8 cellular contexts compared by ENCODE assay signal in the genomic region with DNA sequence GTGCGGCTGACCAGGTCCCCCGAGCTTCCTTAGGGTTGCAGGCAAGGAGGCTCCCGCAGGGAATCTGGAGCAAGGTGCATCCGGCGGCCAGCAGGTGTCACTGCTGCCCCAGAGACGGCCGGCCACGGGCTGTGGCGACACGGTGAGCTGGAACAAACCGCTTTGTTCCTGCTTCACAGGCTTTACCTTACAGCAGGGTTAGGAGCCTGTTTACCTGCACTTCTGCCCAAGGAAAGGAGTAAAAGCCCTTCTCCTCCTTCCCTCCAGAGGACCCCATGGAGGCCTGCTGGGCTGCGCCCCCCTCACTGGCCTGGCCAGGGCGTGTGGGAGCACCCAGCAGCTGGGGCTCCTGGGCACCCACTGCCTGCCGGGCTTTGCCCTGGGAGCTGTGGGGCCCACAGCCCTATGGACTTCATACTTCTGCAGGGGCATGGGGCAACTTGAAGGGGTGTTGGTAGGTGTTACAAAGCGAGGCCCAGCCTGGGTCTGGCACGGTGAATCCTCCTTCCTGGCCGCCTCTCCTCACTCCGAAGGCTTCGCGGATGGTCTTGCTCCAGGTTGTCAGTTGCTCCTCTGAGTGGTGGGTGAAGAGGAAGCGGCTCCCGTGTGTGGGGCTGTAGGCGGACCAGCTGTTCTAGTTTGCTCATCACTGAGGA.
A peak's percentile ranks its signal among the peaks of the same experiment; 100 is the strongest.
DNase-seq lines count a peak whose midpoint lies in the region; ATAC-seq lines count a peak whose summit lies in the region.

No MANE protein-coding gene starts in this region.

- H3K27ac ChIP-seq in mesenchymal stem cell (ENCODE audit: low read length, poor library complexity, severe bottlenecking): no peak overlapping the region

- H3K27me3 ChIP-seq in mesenchymal stem cell (ENCODE audit: control insufficient read depth in 1 of 2, insufficient read depth in 1 of 2, low read length in 2 of 2): peaks cover 5 to 40% of the 10 kb centered on the region in 2 experiments

- H3K79me1 ChIP-seq in mesenchymal stem cell (replicated peaks; ENCODE audit: low read length, poor library complexity, severe bottlenecking): no peaks in the 10 kb centered on the region

- H2AFZ ChIP-seq in mesenchymal stem cell (ENCODE audit: low read depth, low read length): no peak overlapping the region

- H3K4me1 ChIP-seq in mesenchymal stem cell (ENCODE audit: control insufficient read depth, insufficient read depth, low read depth, low read length): peaks cover 8% of the 10 kb centered on the region

- H3K18ac ChIP-seq in mesenchymal stem cell (ENCODE audit: low read depth in 1 of 2, low read length in 2 of 2): no peak overlapping the region

- peak overlapping the region; percentile 2 to 17 for H2BK12ac ChIP-seq in mesenchymal stem cell (ENCODE audit: low read length in 2 of 2)

- H2BK120ac ChIP-seq in mesenchymal stem cell (ENCODE audit: low read depth, low read length): no peak overlapping the region

- no peaks in the 10 kb centered on the region for H3K36me3 ChIP-seq in mesenchymal stem cell (ENCODE audit: control insufficient read depth in 1 of 2, insufficient read depth in 2 of 2, low read depth in 1 of 2, low read length in 2 of 2)

- H3K4me3 ChIP-seq in mesenchymal stem cell (ENCODE audit: insufficient read depth in 1 of 2, low read depth in 1 of 2, low read length in 2 of 2): no peak overlapping the region

- peak overlapping the region; percentile 82 for H3K9ac ChIP-seq in mesenchymal stem cell (ENCODE audit: low read length)

- peak; percentile 90 for DNase-seq in AG08395 (ENCODE audit: low spot score)
- peak; percentile 64 for DNase-seq in NCI-H526 treated with DMSO at 0.1 percent for 48 hours (lab: John Stamatoyannopoulos, UW)
- peak; percentile 52 to 53 for DNase-seq in activated CD4-positive, alpha-beta T cell treated with anti-CD3 and anti-CD28 coated beads, Interleukin-2, amount 50 U/mL, for 4 hours
- peak; percentile 43 for DNase-seq in effector CD4-positive, alpha-beta T cell
- DNase-seq in mesenchymal stem cell: peak; percentile 66
- DNase-seq in stimulated activated CD8-positive, alpha-beta memory T cell treated with anti-CD3 and anti-CD28 coated beads, Interleukin-15, amount 100 ng/mL, for 4 hours (ENCODE audit: low read depth in 2 of 2): peak; percentile 19 to 26

- peak overlapping the region; percentile 6 for H3K4me2 ChIP-seq in mesenchymal stem cell (ENCODE audit: low read length, poor library complexity, severe bottlenecking)

- no peak overlapping the region for H3K4ac ChIP-seq in mesenchymal stem cell (ENCODE audit: low read depth in 1 of 2, low read length in 2 of 2)

- no peak overlapping the region for H4K8ac ChIP-seq in mesenchymal stem cell (ENCODE audit: low read length)

- 46% methylated on average over 23 of the region's 23 CpGs for WGBS in mesenchymal stem cell

- no peak overlapping the region for H2BK5ac ChIP-seq in mesenchymal stem cell (ENCODE audit: low read depth, low read length, poor library complexity, severe bottlenecking)

- H2AK5ac ChIP-seq in mesenchymal stem cell (ENCODE audit: low read length, severe bottlenecking): peak overlapping the region; percentile 11

- no peak overlapping the region for H3K23ac ChIP-seq in mesenchymal stem cell (ENCODE audit: low read length in 2 of 2)

- ATAC-seq in GM18868 (IDR thresholded peaks at IDR 0.05; ENCODE audit: unreplicated experiment): peak; percentile 83
- peak; percentile 74 for ATAC-seq in HG03442 (IDR thresholded peaks at IDR 0.05; ENCODE audit: unreplicated experiment)

- H2BK15ac ChIP-seq in mesenchymal stem cell (ENCODE audit: low read depth, poor library complexity, severe bottlenecking): no peak overlapping the region

- H3K9me3 ChIP-seq in mesenchymal stem cell (ENCODE audit: control insufficient read depth, low read length): no peaks in the 10 kb centered on the region

- peak overlapping the region; percentile 52 for H4K91ac ChIP-seq in mesenchymal stem cell (ENCODE audit: low read length)

- H3K14ac ChIP-seq in mesenchymal stem cell (ENCODE audit: low read length in 2 of 2): peak overlapping the region in 1 of 2 experiments; percentile 9

Comparison
In these comparisons a context has a peak if more than half of its experiments do, and no peak if none do; other contexts are left out.
1. DNase-seq: peak in every context shown above with its lines; median percentile 90 in AG08395; 66 in mesenchymal stem cell; 64 in NCI-H526 treated with DMSO at 0.1 percent for 48 hours; 52 in activated CD4-positive, alpha-beta T cell treated with anti-CD3 and anti-CD28 coated beads, Interleukin-2, amount 50 U/mL, for 4 hours; 43 in effector CD4-positive, alpha-beta T cell; 22 in stimulated activated CD8-positive, alpha-beta memory T cell treated with anti-CD3 and anti-CD28 coated beads, Interleukin-15, amount 100 ng/mL, for 4 hours.